ENCODE assay signal across 1 cellular context in the genomic region with DNA sequence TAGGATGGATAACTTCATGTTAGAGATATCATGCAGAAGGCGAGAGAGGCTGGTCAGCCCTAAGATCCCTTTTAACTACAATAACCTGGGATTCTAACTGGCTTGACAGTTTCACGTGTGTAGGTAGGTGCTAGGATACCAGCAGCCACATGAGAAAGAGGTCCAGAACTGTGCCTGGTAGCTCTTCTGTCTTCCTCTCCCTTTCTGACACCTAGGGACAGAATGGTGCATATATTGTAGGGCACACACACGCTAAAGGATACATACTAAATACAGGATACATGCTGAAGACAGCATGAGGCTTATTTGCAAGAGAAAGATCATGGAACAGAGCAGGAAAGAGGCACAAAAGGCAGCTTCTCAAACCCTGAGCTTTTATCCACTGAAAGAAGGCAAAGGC.
TF ChIP-seq lines count a peak whose summit lies in the region.

No MANE protein-coding gene starts in this region.

TF ChIP-seq in GM23338, 12 proteins besides CTCF, POLR2A, EP300 and RAD21 (continued from another document):
- no peak for TF ChIP-seq JUNB (IDR thresholded peaks at IDR 0.05; ENCODE audit: unreplicated experiment)
- TF ChIP-seq ZNF114 (CRISPR knock-in tag; IDR thresholded peaks at IDR 0.05): no peak
- no peak for TF ChIP-seq NANOG (IDR thresholded peaks at IDR 0.05; ENCODE audit: borderline replicate concordance)
- no peak for TF ChIP-seq ZNF331 (CRISPR knock-in tag; IDR thresholded peaks at IDR 0.05; ENCODE audit: low read depth)
